In the genomic region with DNA sequence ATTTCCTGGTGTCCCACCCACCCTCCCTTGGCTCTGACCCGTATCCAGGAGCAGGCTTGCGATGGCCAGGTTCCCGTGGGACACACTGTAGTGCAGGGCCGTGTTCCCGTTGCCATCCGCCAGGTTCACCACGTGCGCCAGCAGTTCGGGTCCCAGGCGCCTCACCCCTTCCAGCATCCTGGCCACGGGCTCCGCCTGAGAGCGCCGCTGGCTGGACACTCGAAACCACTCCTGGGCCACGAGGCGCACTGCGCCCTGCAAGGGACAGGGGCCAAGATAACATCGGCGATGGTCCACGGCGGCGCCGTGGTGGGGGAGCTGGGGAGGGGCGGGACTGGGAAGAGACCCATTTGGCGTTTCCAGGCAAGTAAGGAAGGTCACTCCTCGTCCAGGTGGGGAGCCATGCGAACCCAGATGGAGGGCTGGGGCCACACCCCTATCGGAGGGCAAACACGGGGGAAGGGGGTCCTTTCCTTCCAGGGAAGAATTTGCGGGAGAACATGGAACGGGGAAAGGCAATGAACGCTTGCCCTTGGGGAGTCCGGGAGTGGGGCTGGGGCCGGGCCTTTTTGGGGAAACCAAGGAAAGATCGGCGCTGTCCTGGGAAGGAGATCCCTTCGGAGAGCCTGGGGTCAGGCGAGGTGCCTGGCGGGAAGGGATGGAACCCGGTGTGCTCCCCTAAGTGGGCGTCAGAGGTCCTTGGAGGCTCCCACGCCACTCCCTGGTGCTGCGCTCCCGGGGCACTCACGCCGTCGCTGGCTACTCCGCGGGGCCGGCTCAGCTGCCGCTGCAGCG, we compare ENCODE assay signal across 14 cellular contexts. TPM values are rescaled to one million over a fixed set of nuclear protein-coding genes. Genes with fewer than 3 reads are reported as not detected.
DNase-seq lines count a peak whose midpoint lies in the region; ATAC-seq and TF ChIP-seq lines count a peak whose summit lies in the region.
"Had no signal": no experiment of that assay in that cellular context is flagged by ENCODE, and none has a peak within 500 bp of the region (broad histone marks: within the 10 kb centered on the region; RNA-seq: fewer than 3 reads in every experiment).

No MANE protein-coding gene starts in this region.

- TF ChIP-seq CTCF in HCT116 (IDR thresholded peaks at IDR 0.05 in 2 of 3, conservative IDR thresholded peaks at IDR 0.05 in 1 of 3; ENCODE audit: borderline replicate concordance in 1 of 3, insufficient read depth in 1 of 3, low read depth in 2 of 3, low read length in 2 of 3) (no peak), A673 (conservative IDR thresholded peaks at IDR 0.05; ENCODE audit: low read depth, low read length) (no peak)

- BruUV-seq in HCT116 (replicated peaks; lab: Mats Ljungman, UMichigan), result no TSS peak
- BruUV-seq in A673 (replicated peaks; lab: Mats Ljungman, UMichigan), result no TSS peak

- WGBS in neuronal stem cell (ENCODE audit: extremely low coverage in 2 of 2, insufficient read length in 2 of 2, insufficient replicate concordance in 1 of 2), 2 donors, result no CpG with 5 or more reads among the region's 53 CpGs

- H3K4me3 ChIP-seq in HCT116 (replicated peaks in 1 of 2; ENCODE audit: low read depth in 1 of 2, low read length in 2 of 2) (no peak overlapping the region; a peak in 1 of 4 replicates), neuronal stem cell (ENCODE audit: low read length in 2 of 2) (peak overlapping the region in 1 of 2 donors; percentile 9), A673 (ENCODE audit: low read depth, low read length, poor library complexity, severe bottlenecking) (no peak overlapping the region)
- H3K4me3 ChIP-seq: ascending aorta, left lung, PC-9 had no signal

- DNase-seq in HCT116 (ENCODE audit: low read depth, low spot score), result no peak
- DNase-seq in neuronal stem cell (ENCODE audit: low spot score), result no peak
- DNase-seq in stimulated activated CD4-positive, alpha-beta T cell treated with anti-CD3 and anti-CD28 coated beads, Interleukin-2, amount 100 ng/mL, for 24 hours, result no peak
- no peak for DNase-seq in NCI-H146 (lab: John Stamatoyannopoulos, UW)
- no peak for DNase-seq in A673 (ENCODE audit: low spot score)
- DNase-seq: activated CD4-positive, alpha-beta T cell treated with anti-CD3 and anti-CD28 coated beads for 4 hours; effector CD8-positive, alpha-beta T cell; MM.1S; stimulated activated naive CD8-positive, alpha-beta T cell treated with anti-CD3 and anti-CD28 coated beads, Interleukin-15, amount 100 ng/mL, for 72 hours had no signal

- no peak for TF ChIP-seq RAD21 in HCT116 (IDR thresholded peaks at IDR 0.05; ENCODE audit: low read depth)

- no peak overlapping the region for H2AFZ ChIP-seq in HCT116 (ENCODE audit: low read depth, low read length, poor library complexity, severe bottlenecking)
- H2AFZ ChIP-seq in neuronal stem cell (ENCODE audit: low read length), result peak overlapping the region; percentile 75
- H2AFZ ChIP-seq: PC-9 had no signal

- H3K4ac ChIP-seq in neuronal stem cell (ENCODE audit: low read length), result no peak overlapping the region

- peak overlapping the region; percentile 93 for H3K18ac ChIP-seq in neuronal stem cell (ENCODE audit: low read length)

- peak overlapping the region; percentile 90; the same call in 1 of the 2 replicates for H3K9ac ChIP-seq in HCT116 (ENCODE audit: low read length)
- H3K9ac ChIP-seq in neuronal stem cell (ENCODE audit: low read depth, low read length, poor library complexity), result peak overlapping the region; percentile 70

- CTCF ChIA-PET in HCT116 (lab: Charles Lee) (no interaction called here), A673 (lab: Charles Lee) (no interaction called here)

- H3K27me3 ChIP-seq in HCT116 (ENCODE audit: insufficient read depth, low read length) (no peaks in the 10 kb centered on the region), neuronal stem cell (ENCODE audit: control insufficient read depth in 3 of 3, insufficient read depth in 3 of 3, low read depth in 1 of 3, low read length in 3 of 3) (peaks cover 23 to 77% (median 53%) of the 10 kb centered on the region in 3 experiments), A673 (replicated peaks; ENCODE audit: insufficient read depth, low read depth, low read length, poor library complexity) (peaks cover 25% of the 10 kb centered on the region)

- H3K27ac ChIP-seq in HCT116 (ENCODE audit: low read depth, low read length), result peak overlapping the region; percentile 100; the same call in 1 of the 2 replicates
- no peak overlapping the region for H3K27ac ChIP-seq in neuronal stem cell (replicated peaks; ENCODE audit: low read length)
- H3K27ac ChIP-seq in A673 (ENCODE audit: low read depth, low read length, poor library complexity, severe bottlenecking), result no peak overlapping the region
- H3K27ac ChIP-seq: ascending aorta, left lung, pancreas, PC-9 had no signal

- intact Hi-C loops in HCT116 (cut with micrococcal nuclease), result loop anchor here (10.0 kb wide), 1 partner anchor 178 kb away; no protein-coding TSS in a partner anchor
- intact Hi-C loops in A673 (cut with micrococcal nuclease; ENCODE audit: unreplicated experiment), result no loop called here

- H3K36me3 ChIP-seq in HCT116 (ENCODE audit: control insufficient read depth in 1 of 2, insufficient read depth in 2 of 2, low read length in 2 of 2), result no peaks in the 10 kb centered on the region
- H3K36me3 ChIP-seq in neuronal stem cell (replicated peaks in 1 of 2; ENCODE audit: control insufficient read depth in 2 of 2, insufficient read depth in 2 of 2, low read length in 2 of 2), result no peaks in the 10 kb centered on the region
- no peaks in the 10 kb centered on the region for H3K36me3 ChIP-seq in A673 (ENCODE audit: insufficient read depth, low read length, poor library complexity, severe bottlenecking)
- H3K36me3 ChIP-seq: ascending aorta, pancreas had no signal

- no peak overlapping the region for H4K8ac ChIP-seq in neuronal stem cell (ENCODE audit: low read depth, low read length)

- ATAC-seq in HCT116 (no peak), esophagus mucosa (peak; percentile 18)
- ATAC-seq: stimulated activated naive CD8-positive, alpha-beta T cell treated with anti-CD3 and anti-CD28 coated beads, Interleukin-15, amount 100 ng/mL, for 72 hours had no signal

- H3K4me1 ChIP-seq in HCT116 (ENCODE audit: control insufficient read depth in 1 of 2, insufficient read depth in 2 of 2, low read length in 2 of 2), result peaks cover 17 to 31% of the 10 kb centered on the region in 2 experiments
- H3K4me1 ChIP-seq in neuronal stem cell (ENCODE audit: control insufficient read depth in 2 of 2, insufficient read depth in 1 of 2, low read depth in 1 of 2, low read length in 2 of 2), result peaks cover 1 to 3% of the 10 kb centered on the region in 2 donors
- H3K4me1 ChIP-seq in A673 (ENCODE audit: insufficient read depth, low read length, poor library complexity, severe bottlenecking), result no peaks in the 10 kb centered on the region

- peak overlapping the region; percentile 89 for H3K23ac ChIP-seq in neuronal stem cell (ENCODE audit: low read depth, low read length, poor library complexity)

- H4K20me1 ChIP-seq in HCT116 (ENCODE audit: insufficient read depth), result no peaks in the 10 kb centered on the region

- no peak overlapping the region for H2BK12ac ChIP-seq in neuronal stem cell (ENCODE audit: low read length)

- H2BK15ac ChIP-seq in neuronal stem cell (ENCODE audit: low read length), result peak overlapping the region; percentile 67

- no peak for TF ChIP-seq POLR2A in HCT116 (IDR thresholded peaks at IDR 0.05; ENCODE audit: borderline replicate concordance, extremely low read depth, insufficient read depth, insufficient read length)

- RAD21 ChIA-PET in HCT116 (lab: Charles Lee; ENCODE audit: low non-redundant PET in 1 of 2, low total read pairs in 2 of 2, uncharacterized antibody in 2 of 2, unreplicated experiment in 2 of 2), result no interaction called here

- H3K14ac ChIP-seq in neuronal stem cell (ENCODE audit: low read length), result peak overlapping the region; percentile 71

- peaks cover 15% of the 10 kb centered on the region for H3K79me2 ChIP-seq in HCT116 (ENCODE audit: insufficient read depth, low read length)

- H2BK5ac ChIP-seq in neuronal stem cell (ENCODE audit: low read length), result peak overlapping the region; percentile 82

- peak overlapping the region; percentile 97; the same call in 1 of the 2 replicates for H3K4me2 ChIP-seq in HCT116 (ENCODE audit: low read length)
- peak overlapping the region; percentile 66 for H3K4me2 ChIP-seq in neuronal stem cell (ENCODE audit: insufficient read depth, low read length, poor library complexity, severe bottlenecking)
- H3K4me2 ChIP-seq: PC-9 had no signal

- H2AK5ac ChIP-seq in neuronal stem cell (ENCODE audit: low read depth, low read length), result peak overlapping the region; percentile 70

- H3K9me2 ChIP-seq in HCT116 (ENCODE audit: insufficient read depth), result no peaks in the 10 kb centered on the region

- no peaks in the 10 kb centered on the region for H3K79me1 ChIP-seq in neuronal stem cell (ENCODE audit: low read depth, low read length)

- no peak overlapping the region for H4K91ac ChIP-seq in neuronal stem cell (ENCODE audit: low read depth, low read length, poor library complexity)

- H2BK120ac ChIP-seq in neuronal stem cell (ENCODE audit: low read depth, low read length), result no peak overlapping the region

- H3K9me3 ChIP-seq in HCT116 (ENCODE audit: control insufficient read depth in 1 of 2, insufficient read depth in 1 of 2, low read depth in 1 of 2, low read length in 2 of 2) (no peaks in the 10 kb centered on the region), neuronal stem cell (replicated peaks in 1 of 2; ENCODE audit: control insufficient read depth in 2 of 2, insufficient read depth in 1 of 2, low read depth in 1 of 2, low read length in 2 of 2) (no peaks in the 10 kb centered on the region), A673 (ENCODE audit: low read depth, low read length, poor library complexity, severe bottlenecking) (no peaks in the 10 kb centered on the region)
- H3K9me3 ChIP-seq: ascending aorta, left lung, pancreas had no signal

- POLR2A ChIA-PET in HCT116 (lab: Charles Lee) (interaction anchor here (4.5 kb wide), 1 partner anchor 11 kb away, joined by 37 read pairs; the partner anchor contains the start of genes NDUFA7 and RPS28), A673 (lab: Charles Lee; ENCODE audit: low non-redundant PET) (interaction anchor here (0.6 kb wide), 1 partner anchor 246 kb away, joined by 3 read pairs; no protein-coding TSS in a partner anchor)

RNA-seq across cellular contexts. Expression of gene KANK3, which starts 9.9 kb away (rescaled TPM):
- total RNA-seq in HCT116 (2021; ENCODE audit: unreplicated experiment) (21.7 TPM), esophagus mucosa (1.6 TPM), A673 (2021) (0.73 and 1.1 TPM in 2 replicates)
- 13.1 and 14.4 TPM in 2 replicates for polyA plus RNA-seq in HCT116 (2012)
- 0.50 TPM for polyA plus RNA-seq in neuronal stem cell (2013, experiment 1 of 2)
- polyA plus RNA-seq in neuronal stem cell (2013, experiment 2 of 2), result 0.57 TPM

RNA-seq across cellular contexts. Expression of gene RPS28, which starts 11.9 kb away (rescaled TPM):
- total RNA-seq in HCT116 (2021; ENCODE audit: unreplicated experiment), result 2,379 TPM
- 2,859 and 3,193 TPM in 2 replicates for polyA plus RNA-seq in HCT116 (2012)
- total RNA-seq in esophagus mucosa, result 1,802 TPM
- 2,413 TPM for polyA plus RNA-seq in neuronal stem cell (2013, experiment 1 of 2)
- polyA plus RNA-seq in neuronal stem cell (2013, experiment 2 of 2), result 2,325 TPM
- total RNA-seq in A673 (2021), result 1,301 and 1,324 TPM in 2 replicates

RNA-seq across cellular contexts. Expression of gene NDUFA7, which starts 12.0 kb away (rescaled TPM):
- 86.9 TPM for total RNA-seq in HCT116 (2021; ENCODE audit: unreplicated experiment)
- 126 and 168 TPM in 2 replicates for polyA plus RNA-seq in HCT116 (2012)
- 52.2 TPM for total RNA-seq in esophagus mucosa
- 187 TPM for polyA plus RNA-seq in neuronal stem cell (2013, experiment 1 of 2)
- polyA plus RNA-seq in neuronal stem cell (2013, experiment 2 of 2), result 184 TPM
- 70.2 and 83.5 TPM in 2 replicates for total RNA-seq in A673 (2021)

RNA-seq across cellular contexts. Expression of gene CD320, which starts 25.0 kb away (rescaled TPM):
- total RNA-seq in HCT116 (2021; ENCODE audit: unreplicated experiment) (86.2 TPM), esophagus mucosa (12.0 TPM), A673 (2021) (121 and 135 TPM in 2 replicates)
- polyA plus RNA-seq in HCT116 (2012), result 90.4 and 96.8 TPM in 2 replicates
- 28.0 TPM for polyA plus RNA-seq in neuronal stem cell (2013, experiment 1 of 2)
- polyA plus RNA-seq in neuronal stem cell (2013, experiment 2 of 2), result 26.3 TPM

RNA-seq across cellular contexts. Expression of gene ANGPTL4, which starts 30.8 kb away (rescaled TPM):
- total RNA-seq in HCT116 (2021; ENCODE audit: unreplicated experiment) (54.8 TPM), esophagus mucosa (55.4 TPM), A673 (2021) (1.1 and 1.7 TPM in 2 replicates)
- polyA plus RNA-seq in HCT116 (2012), result 114 and 161 TPM in 2 replicates
- polyA plus RNA-seq in neuronal stem cell (2013, experiment 1 of 2), result 2.7 TPM
- polyA plus RNA-seq in neuronal stem cell (2013, experiment 2 of 2), result 3.0 TPM
- total RNA-seq: PC-9 had no signal
